Comparison of ENCODE assay signal across 23 cellular contexts in genomic region chr10:10056958-10057357, GRCh38.
DNase-seq lines count a peak whose midpoint lies in the region; FAIRE-seq and TF ChIP-seq lines count a peak whose summit lies in the region.
"Had no signal": no experiment of that assay in that cellular context is flagged by ENCODE, and none has a peak within 500 bp of the region (broad histone marks: within the 10 kb centered on the region; RNA-seq: fewer than 3 reads in every experiment).

No MANE protein-coding gene starts in this region.

- H3K18ac ChIP-seq in mesenchymal stem cell (ENCODE audit: low read depth in 1 of 2, low read length in 2 of 2), result no peak overlapping the region

- no peak overlapping the region for H2BK15ac ChIP-seq in mesenchymal stem cell (ENCODE audit: low read depth, poor library complexity, severe bottlenecking)

- no peaks in the 10 kb centered on the region for H3K79me1 ChIP-seq in mesenchymal stem cell (replicated peaks; ENCODE audit: low read length, poor library complexity, severe bottlenecking)

- H3K27ac ChIP-seq in Karpas-422 (ENCODE audit: low read length), result peak overlapping the region; percentile 79
- no peak overlapping the region for H3K27ac ChIP-seq in mesenchymal stem cell (ENCODE audit: low read length, poor library complexity, severe bottlenecking)
- H3K27ac ChIP-seq: epithelial cell of prostate, gastroesophageal sphincter, prostate gland, tibial nerve had no signal

- DNase-seq in D341Med (ENCODE audit: low spot score), result peak; percentile 10
- peak; percentile 85 for DNase-seq in Karpas-422
- peak; percentile 7 for DNase-seq in fibroblast of mammary gland (ENCODE audit: low read depth)
- peak; percentile 25 for DNase-seq in mesenchymal stem cell
- no peak for DNase-seq in hepatic stellate cell (ENCODE audit: low spot score)
- DNase-seq in D721Med (ENCODE audit: insufficient read length, low spot score), result no peak
- no peak for DNase-seq in epidermal melanocyte (ENCODE audit: insufficient read length, low spot score)
- DNase-seq in NK-92 (lab: John Stamatoyannopoulos, UW; ENCODE audit: unreplicated experiment), result no peak
- DNase-seq: activated CD4-positive, alpha-beta T cell treated with anti-CD3 and anti-CD28 coated beads, Interleukin-2, amount 10 ng/mL, durations not matched to agents 7 days and 5 days; activated effector memory CD4-positive, alpha-beta T cell treated with anti-CD3 and anti-CD28 coated beads, Interleukin-2, amount 50 U/mL, for 16 hours; CD8-positive, alpha-beta memory T cell; left colon; NCI-H1105 treated with DMSO at 0.1 percent for 48 hours; NCI-H69; SHP77 treated with DMSO at 0.1 percent for 48 hours; stimulated activated CD4-positive, alpha-beta T cell treated with anti-CD3 and anti-CD28 coated beads, Interleukin-4, amount 100 ng/mL, for 1 hour; stimulated activated naive CD8-positive, alpha-beta T cell treated with anti-CD3 and anti-CD28 coated beads, Interleukin-15, Interleukin-2, amounts not matched to agents 100 U/mL and 50 U/mL, for 24 hours; T-helper 1 cell had no signal

- H3K14ac ChIP-seq in mesenchymal stem cell (ENCODE audit: low read length in 2 of 2), result no peak overlapping the region

- H3K79me2 ChIP-seq in Karpas-422 (ENCODE audit: low read length), result peaks cover 12% of the 10 kb centered on the region

- H3K4me2 ChIP-seq in Karpas-422 (ENCODE audit: low read depth, low read length, poor library complexity, severe bottlenecking), result peak overlapping the region; percentile 50
- H3K4me2 ChIP-seq in mesenchymal stem cell (ENCODE audit: low read length, poor library complexity, severe bottlenecking), result no peak overlapping the region

- H2BK5ac ChIP-seq in mesenchymal stem cell (ENCODE audit: low read depth, low read length, poor library complexity, severe bottlenecking), result no peak overlapping the region

- H3K9me2 ChIP-seq in Karpas-422 (replicated peaks; ENCODE audit: insufficient read depth, low read length), result no peaks in the 10 kb centered on the region

- no peak overlapping the region for H2AK5ac ChIP-seq in mesenchymal stem cell (ENCODE audit: low read length, severe bottlenecking)

- H2BK120ac ChIP-seq in mesenchymal stem cell (ENCODE audit: low read depth, low read length), result no peak overlapping the region

- H3K36me3 ChIP-seq in Karpas-422 (ENCODE audit: insufficient read depth, low read length) (peaks cover 5% of the 10 kb centered on the region; the same call in 1 of the 2 replicates), mesenchymal stem cell (ENCODE audit: control insufficient read depth in 1 of 2, insufficient read depth in 2 of 2, low read depth in 1 of 2, low read length in 2 of 2) (no peaks in the 10 kb centered on the region)
- H3K36me3 ChIP-seq: gastroesophageal sphincter, HAP-1, prostate gland, tibial nerve had no signal

- H4K8ac ChIP-seq in mesenchymal stem cell (ENCODE audit: low read length), result no peak overlapping the region

- 87% methylated on average over 5 of the region's 5 CpGs for WGBS in mesenchymal stem cell

- H3K27me3 ChIP-seq in Karpas-422 (ENCODE audit: low read length) (no peaks in the 10 kb centered on the region), mesenchymal stem cell (ENCODE audit: control insufficient read depth in 1 of 2, insufficient read depth in 1 of 2, low read length in 2 of 2) (no peaks in the 10 kb centered on the region)
- H3K27me3 ChIP-seq: gastroesophageal sphincter, tibial nerve had no signal

- H3K9me3 ChIP-seq in Karpas-422 (ENCODE audit: low read length) (no peaks in the 10 kb centered on the region), mesenchymal stem cell (ENCODE audit: control insufficient read depth, low read length) (no peaks in the 10 kb centered on the region)
- H3K9me3 ChIP-seq: gastroesophageal sphincter, HAP-1, prostate gland, tibial nerve had no signal

- no peak overlapping the region for H3K23ac ChIP-seq in mesenchymal stem cell (ENCODE audit: low read length in 2 of 2)

- H4K20me1 ChIP-seq in Karpas-422 (ENCODE audit: insufficient read depth, low read depth, low read length), result no peaks in the 10 kb centered on the region

- no peak overlapping the region for H4K91ac ChIP-seq in mesenchymal stem cell (ENCODE audit: low read length)

- H2AFZ ChIP-seq in Karpas-422 (ENCODE audit: low read length) (peak overlapping the region; percentile 40; the same call in 1 of the 2 replicates), mesenchymal stem cell (ENCODE audit: low read depth, low read length) (no peak overlapping the region)

- no peak overlapping the region for H3K4ac ChIP-seq in mesenchymal stem cell (ENCODE audit: low read depth in 1 of 2, low read length in 2 of 2)

- H3K4me1 ChIP-seq in Karpas-422 (ENCODE audit: low read length) (peaks cover 62% of the 10 kb centered on the region), mesenchymal stem cell (ENCODE audit: control insufficient read depth, insufficient read depth, low read depth, low read length) (no peaks in the 10 kb centered on the region)
- H3K4me1 ChIP-seq: gastroesophageal sphincter, HAP-1, prostate gland, tibial nerve had no signal

- H3K9ac ChIP-seq in Karpas-422 (ENCODE audit: low read length) (peak overlapping the region; percentile 40), mesenchymal stem cell (ENCODE audit: low read length) (no peak overlapping the region)

- TF ChIP-seq CTCF in fibroblast of mammary gland (conservative IDR thresholded peaks at IDR 0.05; ENCODE audit: control insufficient read depth, insufficient read depth, low read depth, low read length), result no peak
- TF ChIP-seq CTCF in D721Med (IDR thresholded peaks at IDR 0.05; ENCODE audit: insufficient read depth, missing control alignments), result no peak

- peak overlapping the region; percentile 16; the same call in 1 of the 2 replicates for H3K4me3 ChIP-seq in Karpas-422 (ENCODE audit: low read length)
- H3K4me3 ChIP-seq in fibroblast of mammary gland (ENCODE audit: control insufficient read depth, low read depth, low read length), result no peak overlapping the region
- H3K4me3 ChIP-seq in mesenchymal stem cell (ENCODE audit: insufficient read depth in 1 of 2, low read depth in 1 of 2, low read length in 2 of 2), result no peak overlapping the region
- H3K4me3 ChIP-seq: gastroesophageal sphincter, HAP-1, prostate gland, tibial nerve had no signal

- no peak for FAIRE-seq in D721Med (lab: Jason Lieb, UNC)

- no peak overlapping the region for H2BK12ac ChIP-seq in mesenchymal stem cell (ENCODE audit: low read length in 2 of 2)

Comparison
In these comparisons a context has a peak if more than half of its experiments do, and no peak if none do; other contexts are left out.
1. DNase-seq: peak in D341Med (single experiment), Karpas-422 (single experiment), fibroblast of mammary gland (single experiment) and mesenchymal stem cell (single experiment); none in hepatic stellate cell (single experiment), D721Med (single experiment), epidermal melanocyte (single experiment) and NK-92 (single experiment).